In genomic region chr17:67993998-67994361, GRCh38 we compare ENCODE assay signal across 1 cellular context.
A peak's percentile ranks its signal among the peaks of the same experiment; 100 is the strongest.
TF ChIP-seq lines count a peak whose summit lies in the region.

No MANE protein-coding gene starts in this region.

TF ChIP-seq in HepG2, 621 proteins besides CTCF, POLR2A, EP300 and RAD21 (continued from another document and continues in another):
- no peak for TF ChIP-seq RERE (CRISPR knock-in tag; IDR thresholded peaks at IDR 0.05; ENCODE audit: low read depth)
- TF ChIP-seq ZNF430 (CRISPR knock-in tag; IDR thresholded peaks at IDR 0.05) = no peak
- peak in 1 of 2 experiments; percentile 26; a peak in 1 of 4 replicates for TF ChIP-seq KLF16 (CRISPR knock-in tag; IDR thresholded peaks at IDR 0.05)
- TF ChIP-seq ZNF280B (CRISPR knock-in tag; IDR thresholded peaks at IDR 0.05; ENCODE audit: borderline replicate concordance) = peak; percentile 81; the same call in 1 of the 2 replicates
- no peak for TF ChIP-seq ZBTB46 (CRISPR knock-in tag; IDR thresholded peaks at IDR 0.05; ENCODE audit: borderline replicate concordance)
- no peak for TF ChIP-seq RBAK (CRISPR knock-in tag; IDR thresholded peaks at IDR 0.05)
- no peak for TF ChIP-seq ZNF574 (CRISPR knock-in tag; IDR thresholded peaks at IDR 0.05)
- no peak for TF ChIP-seq ZNF367 (CRISPR knock-in tag; IDR thresholded peaks at IDR 0.05; ENCODE audit: borderline replicate concordance)
- TF ChIP-seq RORA (CRISPR knock-in tag; IDR thresholded peaks at IDR 0.05) = no peak
- TF ChIP-seq ZNF503 (CRISPR knock-in tag; IDR thresholded peaks at IDR 0.05) = no peak
- no peak for TF ChIP-seq ZNF343 (CRISPR knock-in tag; IDR thresholded peaks at IDR 0.05)
- no peak for TF ChIP-seq ZNF639 (CRISPR knock-in tag; conservative IDR thresholded peaks at IDR 0.05)
- no peak for TF ChIP-seq ETV6 (CRISPR knock-in tag; conservative IDR thresholded peaks at IDR 0.05)
- TF ChIP-seq PPARG (CRISPR knock-in tag; conservative IDR thresholded peaks at IDR 0.05) = no peak
- TF ChIP-seq NFKB2 (CRISPR knock-in tag; IDR thresholded peaks at IDR 0.05; ENCODE audit: borderline replicate concordance) = peak; percentile 69; the same call in 1 of the 2 replicates
- no peak for TF ChIP-seq LCORL (IDR thresholded peaks at IDR 0.05)
- no peak for TF ChIP-seq LCORL (CRISPR knock-in tag; IDR thresholded peaks at IDR 0.05)
- TF ChIP-seq POLR2AphosphoS2 (IDR thresholded peaks at IDR 0.05; ENCODE audit: low read depth, low read length) = no peak
- no peak for TF ChIP-seq ZSCAN30 (CRISPR knock-in tag; IDR thresholded peaks at IDR 0.05)
- no peak for TF ChIP-seq ZNF331 (CRISPR knock-in tag; IDR thresholded peaks at IDR 0.05)
- no peak for TF ChIP-seq CREB3 (CRISPR knock-in tag; IDR thresholded peaks at IDR 0.05)
- TF ChIP-seq ZNF512 (CRISPR knock-in tag; IDR thresholded peaks at IDR 0.05) = 0 out of 2 replicates have a peak, but pooled peaks have one; percentile 77
- TF ChIP-seq RBFOX2 (IDR thresholded peaks at IDR 0.05; ENCODE audit: low read depth, low read length) = no peak
- TF ChIP-seq ZNF468 (CRISPR knock-in tag; IDR thresholded peaks at IDR 0.05) = no peak
- 0 out of 2 replicates have a peak, but pooled peaks have one; percentile 21 for TF ChIP-seq REL (CRISPR knock-in tag; conservative IDR thresholded peaks at IDR 0.05)
- no peak for TF ChIP-seq ZNF780A (CRISPR knock-in tag; IDR thresholded peaks at IDR 0.05)
- no peak for TF ChIP-seq ZBTB10 (CRISPR knock-in tag; IDR thresholded peaks at IDR 0.05; ENCODE audit: borderline replicate concordance)
- TF ChIP-seq HES4 (CRISPR knock-in tag; IDR thresholded peaks at IDR 0.05; ENCODE audit: borderline replicate concordance) = peak; percentile 65; the same call in 1 of the 2 replicates
- TF ChIP-seq KAT7 (CRISPR knock-in tag; IDR thresholded peaks at IDR 0.05; ENCODE audit: borderline replicate concordance) = no peak
- no peak for TF ChIP-seq ZNF619 (CRISPR knock-in tag; IDR thresholded peaks at IDR 0.05)
- no peak for TF ChIP-seq HCFC1 (IDR thresholded peaks at IDR 0.05; ENCODE audit: low read depth, low read length)
- TF ChIP-seq MXD3 (CRISPR knock-in tag; IDR thresholded peaks at IDR 0.05) = no peak; the same call in 1 of the 2 replicates
- no peak for TF ChIP-seq ZNF282 (IDR thresholded peaks at IDR 0.05; ENCODE audit: partially characterized antibody)
- no peak for TF ChIP-seq ZNF75D (CRISPR knock-in tag; IDR thresholded peaks at IDR 0.05; ENCODE audit: borderline replicate concordance)
- no peak for TF ChIP-seq ZNF570 (CRISPR knock-in tag; IDR thresholded peaks at IDR 0.05; ENCODE audit: borderline replicate concordance)
- no peak for TF ChIP-seq RFX5 (IDR thresholded peaks at IDR 0.05; ENCODE audit: low read depth, low read length)
- peak; percentile 55; the same call in 1 of the 2 replicates for TF ChIP-seq ZMAT3 (CRISPR knock-in tag; conservative IDR thresholded peaks at IDR 0.05)
- TF ChIP-seq HOXD1 (CRISPR knock-in tag; IDR thresholded peaks at IDR 0.05) = no peak
- TF ChIP-seq CCDC6 (CRISPR knock-in tag; IDR thresholded peaks at IDR 0.05) = no peak
- no peak for TF ChIP-seq THAP8 (CRISPR knock-in tag; IDR thresholded peaks at IDR 0.05; ENCODE audit: borderline replicate concordance)
